11 cellular contexts compared by ENCODE assay signal in genomic region chr12:47739959-47740358, GRCh38. TPM values are rescaled to one million over a fixed set of nuclear protein-coding genes. Genes with fewer than 3 reads are reported as not detected.
DNase-seq lines count a peak whose midpoint lies in the region; ATAC-seq and TF ChIP-seq lines count a peak whose summit lies in the region.
"Had no signal": no experiment of that assay in that cellular context is flagged by ENCODE, and none has a peak within 500 bp of the region (broad histone marks: within the 10 kb centered on the region; RNA-seq: fewer than 3 reads in every experiment).

No MANE protein-coding gene starts in this region.

- H3K36me3 ChIP-seq in DOHH2 (ENCODE audit: control insufficient read depth, low read length): no peaks in the 10 kb centered on the region
- H3K36me3 ChIP-seq in esophagus muscularis mucosa: peaks cover 0 to 13% (median 0%) of the 10 kb centered on the region in 4 donors
- H3K36me3 ChIP-seq: WERI-Rb-1 had no signal

- H3K27ac ChIP-seq in DOHH2 (ENCODE audit: low read depth, low read length) (peak overlapping the region; percentile 54), esophagus muscularis mucosa (replicated peaks in 1 of 4) (peak overlapping the region in 3 of 4 donors; percentile 26 to 64 (median 40))
- H3K27ac ChIP-seq: WERI-Rb-1 had no signal

- intact Hi-C loops in esophagus muscularis mucosa (cut with DNase I): loop anchor here (5.0 kb wide), 1 partner anchor 37 kb away; no protein-coding TSS in a partner anchor

- no peak for TF ChIP-seq POLR2A in esophagus muscularis mucosa (IDR thresholded peaks at IDR 0.05; ENCODE audit: low read depth)

- CTCF ChIA-PET in HEK293T (lab: Yijun Ruan, JAX): interaction anchor here (0.6 to 6.3 kb wide), 3 partner anchors 16 to 98 kb away, joined by 3 to 85 read pairs (median 3); no protein-coding TSS in a partner anchor

- H3K4me3 ChIP-seq in DOHH2 (ENCODE audit: low read length): peak overlapping the region; percentile 43
- no peak overlapping the region for H3K4me3 ChIP-seq in esophagus muscularis mucosa

- H3K9me3 ChIP-seq in DOHH2 (ENCODE audit: control insufficient read depth, insufficient read depth, low read length) (no peaks in the 10 kb centered on the region), esophagus muscularis mucosa (no peaks in the 10 kb centered on the region)

- H3K4me1 ChIP-seq in DOHH2 (ENCODE audit: control insufficient read depth, low read length) (peaks cover 34% of the 10 kb centered on the region), esophagus muscularis mucosa (peaks cover 63 to 72% (median 69%) of the 10 kb centered on the region in 4 donors)

- DNase-seq in esophagus muscularis mucosa (ENCODE audit: extremely low spot score) (no peak), HEK293T (ENCODE audit: extremely low spot score) (no peak), activated T-cell treated with anti-CD3 and anti-CD28 coated beads for 4 hours (no peak), NCI-H524 (lab: John Stamatoyannopoulos, UW) (no peak)
- DNase-seq in stimulated activated CD4-positive, alpha-beta T cell treated with anti-CD3 and anti-CD28 coated beads, Interleukin-2, amount 100 ng/mL, for 48 hours: no peak
- DNase-seq: CD8-positive, alpha-beta memory T cell had no signal

- H3K9me2 ChIP-seq in DOHH2 (replicated peaks; ENCODE audit: control insufficient read depth, low read length): no peaks in the 10 kb centered on the region

- H3F3A ChIP-seq in DOHH2 (ENCODE audit: control insufficient read depth, insufficient read depth): peaks cover 10% of the 10 kb centered on the region

- TF ChIP-seq CTCF in DOHH2 (IDR thresholded peaks at IDR 0.05; ENCODE audit: low read depth, low read length, poor library complexity, severe bottlenecking) (no peak), esophagus muscularis mucosa (IDR thresholded peaks at IDR 0.05) (no peak)

- 93% methylated on average over 2 of the region's 11 CpGs for WGBS in esophagus muscularis mucosa

- H3K4me2 ChIP-seq in DOHH2 (ENCODE audit: low read length): peak overlapping the region; percentile 74

- POLR2A ChIA-PET in HEK293T (lab: Yijun Ruan, JAX): no interaction called here

- H4K20me1 ChIP-seq in DOHH2 (ENCODE audit: control insufficient read depth, insufficient read depth, low read depth, low read length): no peaks in the 10 kb centered on the region

- peaks cover 12% of the 10 kb centered on the region for H3K27me3 ChIP-seq in DOHH2 (ENCODE audit: control insufficient read depth, low read length)
- no peaks in the 10 kb centered on the region for H3K27me3 ChIP-seq in esophagus muscularis mucosa

- no peaks in the 10 kb centered on the region for H3K79me2 ChIP-seq in DOHH2 (ENCODE audit: control insufficient read depth, low read length)

- ATAC-seq in GM21423 (IDR thresholded peaks at IDR 0.05; ENCODE audit: unreplicated experiment) (peak; percentile 66), HG03460 (IDR thresholded peaks at IDR 0.05; ENCODE audit: unreplicated experiment) (peak; percentile 61)

- TF ChIP-seq EP300 in esophagus muscularis mucosa (IDR thresholded peaks at IDR 0.05): no peak

TF ChIP-seq in HEK293T, 16 proteins besides CTCF, POLR2A, EP300 and RAD21:
- TF ChIP-seq FOXA1 (IDR thresholded peaks at IDR 0.05): no peak
- TF ChIP-seq SP1 (IDR thresholded peaks at IDR 0.05): no peak
- TF ChIP-seq SUZ12 (IDR thresholded peaks at IDR 0.05): no peak
- no peak for TF ChIP-seq L3MBTL2 (conservative IDR thresholded peaks at IDR 0.05)

RNA-seq across cellular contexts. Expression of gene ENDOU, which starts 14.7 kb away (rescaled TPM):
- total RNA-seq in esophagus muscularis mucosa: 1 to 10 TPM in 1 of 4 donors, under 1 TPM in 1, not detected in 2; 0.39 to 2.0 TPM
- total RNA-seq: CD8-positive, alpha-beta memory T cell; myocyte had no signal

RNA-seq across cellular contexts. Expression of gene RAPGEF3, which starts 18.7 kb away (rescaled TPM):
- total RNA-seq in esophagus muscularis mucosa: 10 to 100 TPM; 18.3 to 48.2 (median 32.5) TPM

RNA-seq across cellular contexts. Expression of gene SLC48A1, which starts 33.1 kb away (rescaled TPM):
- total RNA-seq in esophagus muscularis mucosa: 10 to 100 TPM; 34.5 to 56.0 (median 40.7) TPM

RNA-seq across cellular contexts. Expression of gene RPAP3, which starts 34.1 kb away (rescaled TPM):
- total RNA-seq in esophagus muscularis mucosa: 10 to 100 TPM; 10.3 to 17.9 (median 13.5) TPM
